ENCODE assay signal across 1 cellular context in genomic region chr15:44536962-44537727, GRCh38.
TF ChIP-seq lines count a peak whose summit lies in the region.

Gene EIF3J (plus strand): TSS chr15:44537147. CDS start chr15:44537195, 48 bp downstream.

TF ChIP-seq in HEK293, 187 proteins besides CTCF, POLR2A, EP300 and RAD21 (continued from another document):
- no peak for TF ChIP-seq AEBP2 (tag by site-specific recombination; IDR thresholded peaks at IDR 0.05; ENCODE audit: borderline replicate concordance)
- peak; percentile 32; the same call in 1 of the 2 replicates for TF ChIP-seq SP7 (tag by site-specific recombination; IDR thresholded peaks at IDR 0.05)
- no peak for TF ChIP-seq RBAK (tag by site-specific recombination; IDR thresholded peaks at IDR 0.05)
- TF ChIP-seq FEZF1 (tag by site-specific recombination; IDR thresholded peaks at IDR 0.05): no peak
- 0 out of 2 replicates have a peak, but pooled peaks have one; percentile 16 for TF ChIP-seq ZNF843 (tag by site-specific recombination; IDR thresholded peaks at IDR 0.05)
- no peak for TF ChIP-seq ZSCAN18 (tag by site-specific recombination; IDR thresholded peaks at IDR 0.05)
- 0 out of 2 replicates have a peak, but pooled peaks have one; percentile 12 for TF ChIP-seq ZBTB11 (tag by site-specific recombination; conservative IDR thresholded peaks at IDR 0.05; ENCODE audit: low read depth)
- peak; percentile 50 for TF ChIP-seq SP3 (tag by site-specific recombination; IDR thresholded peaks at IDR 0.05)
- TF ChIP-seq ZNF2 (tag by site-specific recombination; IDR thresholded peaks at IDR 0.05): peak; percentile 72
- no peak for TF ChIP-seq ZNF214 (tag by site-specific recombination; IDR thresholded peaks at IDR 0.05; ENCODE audit: borderline replicate concordance)
- TF ChIP-seq YY2 (tag by site-specific recombination; IDR thresholded peaks at IDR 0.05): peak; percentile 17; the same call in 1 of the 2 replicates
- peak; percentile 8 for TF ChIP-seq PATZ1 (tag by site-specific recombination; IDR thresholded peaks at IDR 0.05)
- TF ChIP-seq SP2 (tag by site-specific recombination; IDR thresholded peaks at IDR 0.05): peak; percentile 54
- TF ChIP-seq ZNF510 (tag by site-specific recombination; IDR thresholded peaks at IDR 0.05; ENCODE audit: insufficient replicate concordance): no peak
- TF ChIP-seq ZNF221 (tag by site-specific recombination; IDR thresholded peaks at IDR 0.05; ENCODE audit: borderline replicate concordance): no peak
- peak; percentile 90 for TF ChIP-seq ZBTB26 (tag by site-specific recombination; optimal IDR thresholded peaks at IDR 0.05)
- TF ChIP-seq YY1 (tag by site-specific recombination; IDR thresholded peaks at IDR 0.05): peak; percentile 51; the same call in 1 of the 2 replicates
- no peak for TF ChIP-seq ZNF555 (tag by site-specific recombination; conservative IDR thresholded peaks at IDR 0.05)
- peak; percentile 34; the same call in 1 of the 2 replicates for TF ChIP-seq ZNF391 (tag by site-specific recombination; IDR thresholded peaks at IDR 0.05; ENCODE audit: borderline replicate concordance, low read depth)
- peak; percentile 88 for TF ChIP-seq ZNF18 (tag by site-specific recombination; IDR thresholded peaks at IDR 0.05)
- TF ChIP-seq ZNF692 (tag by site-specific recombination; IDR thresholded peaks at IDR 0.05): peak; percentile 39; the same call in 1 of the 2 replicates
- TF ChIP-seq ZIC2 (tag by site-specific recombination; IDR thresholded peaks at IDR 0.05): peak; percentile 64
- TF ChIP-seq PRDM1 (tag by site-specific recombination; IDR thresholded peaks at IDR 0.05): 0 out of 2 replicates have a peak, but pooled peaks have one; percentile 27
- no peak for TF ChIP-seq ZNF366 (tag by site-specific recombination; conservative IDR thresholded peaks at IDR 0.05)
- no peak for TF ChIP-seq ZNF24 (tag by site-specific recombination; IDR thresholded peaks at IDR 0.05)
- TF ChIP-seq ZFP69B (tag by site-specific recombination; IDR thresholded peaks at IDR 0.05): 0 out of 2 replicates have a peak, but pooled peaks have one; percentile 14
- peak; percentile 23; the same call in 1 of the 2 replicates for TF ChIP-seq KLF17 (tag by site-specific recombination; IDR thresholded peaks at IDR 0.05)
- TF ChIP-seq EGR2 (tag by site-specific recombination; IDR thresholded peaks at IDR 0.05; ENCODE audit: low read depth): peak; percentile 19; the same call in 1 of the 2 replicates
- TF ChIP-seq TSHZ1 (tag by site-specific recombination; IDR thresholded peaks at IDR 0.05; ENCODE audit: borderline replicate concordance): no peak
- TF ChIP-seq ZNF398 (tag by site-specific recombination; IDR thresholded peaks at IDR 0.05): peak; percentile 55
- no peak; the same call in 1 of the 2 replicates for TF ChIP-seq ZNF639 (tag by site-specific recombination; IDR thresholded peaks at IDR 0.05)
